In the genomic region with DNA sequence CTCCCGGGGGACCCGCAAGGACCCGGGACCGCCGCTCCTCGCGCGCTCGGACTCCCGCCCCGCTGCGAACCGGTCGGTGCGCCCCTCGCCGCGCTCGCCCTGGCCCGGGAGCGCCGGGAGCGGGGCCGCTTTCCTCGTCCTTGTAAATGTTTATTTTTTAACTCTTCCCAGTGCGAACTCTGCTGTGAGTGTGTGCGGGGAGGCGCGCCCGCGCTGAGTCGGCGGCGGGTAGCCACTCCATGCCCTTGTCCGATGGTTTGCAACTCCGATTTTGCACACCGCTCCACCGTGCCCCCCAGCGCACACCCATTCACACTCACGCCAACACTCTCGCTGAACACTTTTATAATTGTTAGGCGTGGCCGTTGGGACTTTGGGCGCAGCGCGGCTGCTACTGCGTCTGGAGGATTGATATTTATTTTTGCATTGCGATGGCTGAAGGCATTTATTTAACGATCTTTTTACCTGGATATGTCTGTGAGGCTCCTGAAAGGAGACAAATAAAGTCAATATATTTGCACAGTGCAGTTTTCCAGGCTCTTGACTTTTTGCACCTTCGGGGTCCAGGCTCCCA, we compare ENCODE assay signal across 8 cellular contexts. TPM values are rescaled to one million over a fixed set of nuclear protein-coding genes. Genes with fewer than 3 reads are reported as not detected.
DNase-seq lines count a peak whose midpoint lies in the region; ATAC-seq lines count a peak whose summit lies in the region.

No MANE protein-coding gene starts in this region.

- peak overlapping the region; percentile 68 for H3K4me3 ChIP-seq in iPS-20b (ENCODE audit: low read length)

- H3K27ac Mint-ChIP-seq in T-helper 1 cell treated with Interleukin-12 subunit alpha and Interleukin-12 subunit beta and Interleukin-4 antibody, amounts not matched to agents 30 μg/mL and 1 μg/mL, for 36 hours, result no peak overlapping the region
- peak overlapping the region; percentile 53 for H3K27ac Mint-ChIP-seq in activated T-helper 2 cell treated with anti-CD3 and anti-CD28 coated beads, Interferon-gamma antibody, Interleukin-2, Interleukin-4, amounts not matched to agents 10 μg/mL and 5 μg/mL and 100 μg/mL, durations not matched to agents 14 hours and 24 hours and 36 hours
- peak overlapping the region in 1 of 2 donors; percentile 49 for H3K27ac Mint-ChIP-seq in stimulated activated naive CD8-positive, alpha-beta T cell treated with anti-CD3 and anti-CD28 coated beads, Interleukin-15, amount 100 ng/mL, for 72 hours

- no peaks in the 10 kb centered on the region for H3K9me3 Mint-ChIP-seq in T-helper 1 cell treated with Interleukin-12 subunit alpha and Interleukin-12 subunit beta and Interleukin-4 antibody, amounts not matched to agents 30 μg/mL and 1 μg/mL, for 36 hours
- H3K9me3 Mint-ChIP-seq in activated T-helper 2 cell treated with anti-CD3 and anti-CD28 coated beads, Interferon-gamma antibody, Interleukin-2, Interleukin-4, amounts not matched to agents 10 μg/mL and 5 μg/mL and 100 μg/mL, durations not matched to agents 14 hours and 24 hours and 36 hours, result no peaks in the 10 kb centered on the region
- no peaks in the 10 kb centered on the region for H3K9me3 Mint-ChIP-seq in stimulated activated naive CD8-positive, alpha-beta T cell treated with anti-CD3 and anti-CD28 coated beads, Interleukin-15, amount 100 ng/mL, for 72 hours

- H3K27me3 Mint-ChIP-seq in T-helper 1 cell treated with Interleukin-12 subunit alpha and Interleukin-12 subunit beta and Interleukin-4 antibody, amounts not matched to agents 30 μg/mL and 1 μg/mL, for 36 hours (ENCODE audit: low read depth), result peaks cover 59% of the 10 kb centered on the region
- H3K27me3 Mint-ChIP-seq in activated T-helper 2 cell treated with anti-CD3 and anti-CD28 coated beads, Interferon-gamma antibody, Interleukin-2, Interleukin-4, amounts not matched to agents 10 μg/mL and 5 μg/mL and 100 μg/mL, durations not matched to agents 14 hours and 24 hours and 36 hours (ENCODE audit: low read depth), result peaks cover 65% of the 10 kb centered on the region
- peaks cover 87% of the 10 kb centered on the region for H3K27me3 Mint-ChIP-seq in stimulated activated naive CD8-positive, alpha-beta T cell treated with anti-CD3 and anti-CD28 coated beads, Interleukin-15, amount 100 ng/mL, for 72 hours

- ATAC-seq in stimulated activated naive CD8-positive, alpha-beta T cell treated with anti-CD3 and anti-CD28 coated beads, Interleukin-15, amount 100 ng/mL, for 72 hours, result no peak
- no peak for ATAC-seq in GM18517 (IDR thresholded peaks at IDR 0.05; ENCODE audit: unreplicated experiment)

- H3K4me1 Mint-ChIP-seq in T-helper 1 cell treated with Interleukin-12 subunit alpha and Interleukin-12 subunit beta and Interleukin-4 antibody, amounts not matched to agents 30 μg/mL and 1 μg/mL, for 36 hours (ENCODE audit: low read depth), result peaks cover 10% of the 10 kb centered on the region
- H3K4me1 Mint-ChIP-seq in activated T-helper 2 cell treated with anti-CD3 and anti-CD28 coated beads, Interferon-gamma antibody, Interleukin-2, Interleukin-4, amounts not matched to agents 10 μg/mL and 5 μg/mL and 100 μg/mL, durations not matched to agents 14 hours and 24 hours and 36 hours (ENCODE audit: low read depth), result peaks cover 13% of the 10 kb centered on the region
- peaks cover 29% of the 10 kb centered on the region for H3K4me1 Mint-ChIP-seq in stimulated activated naive CD8-positive, alpha-beta T cell treated with anti-CD3 and anti-CD28 coated beads, Interleukin-15, amount 100 ng/mL, for 72 hours

- H3K27ac ChIP-seq in iPS-20b (ENCODE audit: low read length), result no peak overlapping the region

- intact Hi-C loops in activated T-helper 2 cell treated with anti-CD3 and anti-CD28 coated beads, Interferon-gamma antibody, Interleukin-2, Interleukin-4, amounts not matched to agents 10 μg/mL and 5 μg/mL and 100 μg/mL, durations not matched to agents 14 hours and 24 hours and 36 hours (cut with micrococcal nuclease), result loop anchor here (2.0 to 5.0 kb wide), 3 partner anchors 111 to 374 kb away; no protein-coding TSS in a partner anchor

- H3K27me3 ChIP-seq in iPS-20b (ENCODE audit: insufficient read depth, low read length), result peaks cover 61% of the 10 kb centered on the region

- no peaks in the 10 kb centered on the region; the same call in 1 of the 2 replicates for H3K4me1 ChIP-seq in iPS-20b (ENCODE audit: insufficient read depth, low read length)

- DNase-seq in T-helper 1 cell (no peak), KG1 (lab: John Stamatoyannopoulos, UW) (no peak)
- DNase-seq in activated T-helper 2 cell treated with anti-CD3 and anti-CD28 coated beads, Interferon-gamma antibody, Interleukin-2, Interleukin-4, amounts not matched to agents 10 μg/mL and 5 μg/mL and 100 μg/mL, durations not matched to agents 14 hours and 24 hours and 36 hours (ENCODE audit: low spot score), result no peak
- peak in 1 of 2 donors; percentile 14 for DNase-seq in stimulated activated naive CD8-positive, alpha-beta T cell treated with anti-CD3 and anti-CD28 coated beads, Interleukin-15, amount 100 ng/mL, for 72 hours
- DNase-seq in activated CD8-positive, alpha-beta memory T cell treated with anti-CD3 and anti-CD28 coated beads for 24 hours, result no peak

- H3K4me3 Mint-ChIP-seq in T-helper 1 cell treated with Interleukin-12 subunit alpha and Interleukin-12 subunit beta and Interleukin-4 antibody, amounts not matched to agents 30 μg/mL and 1 μg/mL, for 36 hours, result peak overlapping the region; percentile 84
- peak overlapping the region; percentile 89 for H3K4me3 Mint-ChIP-seq in activated T-helper 2 cell treated with anti-CD3 and anti-CD28 coated beads, Interferon-gamma antibody, Interleukin-2, Interleukin-4, amounts not matched to agents 10 μg/mL and 5 μg/mL and 100 μg/mL, durations not matched to agents 14 hours and 24 hours and 36 hours (ENCODE audit: low read depth)
- peak overlapping the region; percentile 82 to 91 for H3K4me3 Mint-ChIP-seq in stimulated activated naive CD8-positive, alpha-beta T cell treated with anti-CD3 and anti-CD28 coated beads, Interleukin-15, amount 100 ng/mL, for 72 hours

- H3K36me3 ChIP-seq in iPS-20b (ENCODE audit: insufficient read depth, low read depth, low read length), result no peaks in the 10 kb centered on the region

- H3K9ac ChIP-seq in iPS-20b (ENCODE audit: low read depth, low read length), result no peak overlapping the region

- H3K36me3 Mint-ChIP-seq in T-helper 1 cell treated with Interleukin-12 subunit alpha and Interleukin-12 subunit beta and Interleukin-4 antibody, amounts not matched to agents 30 μg/mL and 1 μg/mL, for 36 hours (ENCODE audit: low read depth), result peaks cover 2% of the 10 kb centered on the region
- H3K36me3 Mint-ChIP-seq in activated T-helper 2 cell treated with anti-CD3 and anti-CD28 coated beads, Interferon-gamma antibody, Interleukin-2, Interleukin-4, amounts not matched to agents 10 μg/mL and 5 μg/mL and 100 μg/mL, durations not matched to agents 14 hours and 24 hours and 36 hours (ENCODE audit: low read depth), result peaks cover 3% of the 10 kb centered on the region

- no peaks in the 10 kb centered on the region for H3K9me3 ChIP-seq in iPS-20b (ENCODE audit: insufficient read depth, low read depth, low read length)

RNA-seq across cellular contexts. Expression of a gene that starts 1.0 kb away (rescaled TPM):
- total RNA-seq in activated T-helper 2 cell treated with anti-CD3 and anti-CD28 coated beads, Interferon-gamma antibody, Interleukin-2, Interleukin-4, amounts not matched to agents 10 μg/mL and 5 μg/mL and 100 μg/mL, durations not matched to agents 14 hours and 24 hours and 36 hours, result 2.2 and 2.8 TPM in 2 replicates
